8 cellular contexts compared by ENCODE assay signal in the genomic region with DNA sequence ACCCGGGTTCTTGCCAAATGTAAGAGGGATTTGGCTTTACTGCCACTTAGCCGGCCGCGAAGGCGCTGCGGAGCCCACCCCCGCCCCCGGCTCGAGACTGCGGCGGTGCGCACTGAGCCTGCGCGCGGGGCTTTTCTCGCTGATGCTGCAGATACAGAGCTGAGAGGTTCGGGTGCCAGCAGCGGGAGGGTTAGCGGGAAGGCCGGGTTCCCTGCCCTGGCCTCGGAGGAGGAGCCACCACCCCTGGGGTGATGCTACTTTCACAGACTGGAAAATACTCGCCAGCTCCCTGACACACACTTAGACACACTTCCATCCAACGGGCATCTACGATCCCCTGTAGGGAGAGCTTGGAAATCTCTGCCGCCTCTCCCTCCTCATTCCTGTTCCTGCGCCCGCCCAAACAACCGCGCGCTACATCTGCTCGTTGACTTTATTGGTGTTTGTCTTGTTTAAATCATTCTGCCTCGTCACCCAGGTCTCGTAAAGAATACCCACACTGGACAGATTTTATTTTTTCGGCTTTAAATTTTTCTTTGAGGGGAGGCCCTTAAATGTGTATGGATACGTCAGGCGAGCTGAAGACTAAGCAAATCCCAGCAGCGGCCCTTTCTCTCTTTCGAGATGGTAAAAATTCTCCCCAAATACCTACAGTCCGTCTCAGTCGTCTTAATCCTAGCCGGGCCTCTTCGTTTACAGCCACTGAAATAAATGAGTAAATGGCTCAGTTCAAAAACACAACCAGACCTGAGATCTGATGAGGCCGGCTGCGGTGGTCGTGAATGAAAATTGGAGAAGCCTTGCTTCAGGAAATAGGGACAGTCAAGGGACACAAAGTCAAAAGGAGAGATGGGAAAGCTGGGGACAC. TPM values are rescaled to one million over a fixed set of nuclear protein-coding genes. Genes with fewer than 3 reads are reported as not detected.
DNase-seq lines count a peak whose midpoint lies in the region; ATAC-seq and TF ChIP-seq lines count a peak whose summit lies in the region.

No MANE protein-coding gene starts in this region.

- peak overlapping the region in 3 of 9 donors; percentile 6 to 40 (median 9) for H3K27ac Mint-ChIP-seq in naive thymus-derived CD4-positive, alpha-beta T cell

- no peaks in the 10 kb centered on the region for H3K4me1 ChIP-seq in fibroblast of lung (ENCODE audit: control insufficient read depth, extremely low read depth, insufficient read depth, low read length)
- peaks cover 0 to 8% of the 10 kb centered on the region in 2 donors for H3K4me1 ChIP-seq in naive thymus-derived CD4-positive, alpha-beta T cell (ENCODE audit: control insufficient read depth in 2 of 2, insufficient read depth in 2 of 2, low read length in 2 of 2)

- H3K9me3 ChIP-seq in fibroblast of lung (ENCODE audit: control insufficient read depth, insufficient read depth, low read depth, low read length) = no peaks in the 10 kb centered on the region
- no peaks in the 10 kb centered on the region for H3K9me3 ChIP-seq in naive thymus-derived CD4-positive, alpha-beta T cell (ENCODE audit: control insufficient read depth in 2 of 3, low read length in 3 of 3)

- H3K27me3 Mint-ChIP-seq in naive thymus-derived CD4-positive, alpha-beta T cell = peaks cover 50 to 58% (median 53%) of the 10 kb centered on the region in 5 donors

- H3K27ac ChIP-seq in RWPE1 (peak overlapping the region; percentile 88), fibroblast of lung (ENCODE audit: insufficient read depth, low read length) (peak overlapping the region; percentile 26)
- H3K27ac ChIP-seq in naive thymus-derived CD4-positive, alpha-beta T cell (ENCODE audit: low read depth, low read length) = no peak overlapping the region

- CTCF ChIA-PET in RWPE1 (lab: Yijun Ruan, JAX) = interaction anchor here (0.7 kb wide), 1 partner anchor 327 kb away, joined by 3 read pairs; no protein-coding TSS in a partner anchor
- CTCF ChIA-PET in naive thymus-derived CD4-positive, alpha-beta T cell (lab: Charles Lee) = no interaction called here

- H3K79me2 ChIP-seq in fibroblast of lung (ENCODE audit: control insufficient read depth, insufficient read depth, low read length) = peaks cover 17% of the 10 kb centered on the region

- H3K36me3 ChIP-seq in fibroblast of lung (ENCODE audit: control insufficient read depth, insufficient read depth, low read length) = no peaks in the 10 kb centered on the region
- H3K36me3 ChIP-seq in naive thymus-derived CD4-positive, alpha-beta T cell (ENCODE audit: control insufficient read depth in 2 of 3, insufficient read depth in 3 of 3, low read length in 3 of 3) = no peaks in the 10 kb centered on the region

- no peaks in the 10 kb centered on the region for H3K27me3 ChIP-seq in fibroblast of lung (ENCODE audit: control insufficient read depth, insufficient read depth, low read length)
- peaks cover 0 to 3% of the 10 kb centered on the region in 2 donors for H3K27me3 ChIP-seq in naive thymus-derived CD4-positive, alpha-beta T cell (ENCODE audit: control insufficient read depth in 2 of 2, insufficient read depth in 2 of 2, low read length in 2 of 2)

- peak overlapping the region; percentile 15 to 85 (median 79) for H3K4me3 Mint-ChIP-seq in naive thymus-derived CD4-positive, alpha-beta T cell

- peaks cover 0 to 10% (median 1%) of the 10 kb centered on the region in 11 donors for H3K9me3 Mint-ChIP-seq in naive thymus-derived CD4-positive, alpha-beta T cell

- peaks cover 0 to 8% (median 0%) of the 10 kb centered on the region in 5 donors for H3K36me3 Mint-ChIP-seq in naive thymus-derived CD4-positive, alpha-beta T cell

- peak overlapping the region; percentile 59 to 86 (median 71) for H3K4me3 ChIP-seq in fibroblast of lung (replicated peaks in 1 of 4; ENCODE audit: control extremely low read depth in 1 of 4, insufficient read depth in 1 of 4, low read depth in 3 of 4, low read length in 4 of 4)
- peak overlapping the region; percentile 27 for H3K4me3 ChIP-seq in naive thymus-derived CD4-positive, alpha-beta T cell (ENCODE audit: low read length)

- TF ChIP-seq CTCF in RWPE1 (conservative IDR thresholded peaks at IDR 0.05; ENCODE audit: low read depth) (no peak), fibroblast of lung (conservative IDR thresholded peaks at IDR 0.05 in 1 of 2, IDR thresholded peaks at IDR 0.05 in 1 of 2; ENCODE audit: low read depth in 1 of 2, low read length in 2 of 2) (no peak)

- intact Hi-C loops in naive thymus-derived CD4-positive, alpha-beta T cell (cut with micrococcal nuclease) = no loop called here

- peak overlapping the region; percentile 93 for H3K4me2 ChIP-seq in fibroblast of lung (ENCODE audit: extremely low read depth, insufficient read depth, low read length)

- peak overlapping the region; percentile 14 for H3K9ac ChIP-seq in fibroblast of lung (ENCODE audit: insufficient read depth, low read length)

- POLR2A ChIA-PET in RWPE1 (lab: Yijun Ruan, JAX; ENCODE audit: low non-redundant PET) = no interaction called here
- POLR2A ChIA-PET in naive thymus-derived CD4-positive, alpha-beta T cell (lab: Charles Lee) = no interaction called here

- H2AFZ ChIP-seq in fibroblast of lung (ENCODE audit: low read length) = peak overlapping the region; percentile 61

- peak; percentile 56 for DNase-seq in activated CD8-positive, alpha-beta memory T cell treated with anti-CD3 and anti-CD28 coated beads, Interleukin-2, amount 50 U/mL, for 48 hours
- no peak for DNase-seq in activated CD8-positive, alpha-beta memory T cell treated with anti-CD3 and anti-CD28 coated beads for 24 hours
- DNase-seq in RWPE1 (ENCODE audit: low spot score) (peak; percentile 24), fibroblast of lung (ENCODE audit: low read depth in 2 of 2) (peak; percentile 65 to 71), erythroblast (lab: John Stamatoyannopoulos, UW) (no peak), SKM-1 treated with dmso at 0.1 percent for 144 hours (lab: John Stamatoyannopoulos, UW; ENCODE audit: unreplicated experiment) (no peak)
- no peak for DNase-seq in naive thymus-derived CD4-positive, alpha-beta T cell

- H4K20me1 ChIP-seq in fibroblast of lung (ENCODE audit: control insufficient read depth, extremely low read depth, insufficient read depth, low read length) = no peaks in the 10 kb centered on the region

- ATAC-seq in naive thymus-derived CD4-positive, alpha-beta T cell = no peak
- no peak for ATAC-seq in HG02885 (IDR thresholded peaks at IDR 0.05; ENCODE audit: poor library complexity, unreplicated experiment)

- no peak for TF ChIP-seq POLR2A in erythroblast (IDR thresholded peaks at IDR 0.05; ENCODE audit: low read length)

- H3K4me1 Mint-ChIP-seq in naive thymus-derived CD4-positive, alpha-beta T cell = peaks cover 12 to 61% (median 40%) of the 10 kb centered on the region in 7 donors

RNA-seq across cellular contexts. Expression of a gene that starts 1.9 kb away (rescaled TPM):
- total RNA-seq in fibroblast of lung = 2.3 and 9.0 TPM in 2 replicates
- polyA plus RNA-seq in fibroblast of lung = 20.3 and 21.4 TPM in 2 replicates
- 16.7 and 18.5 TPM in 2 replicates for polyA plus RNA-seq in fibroblast of lung (2012)
- 36.1 and 66.3 TPM in 2 replicates for polyA minus RNA-seq in fibroblast of lung (ENCODE audit: low replicate concordance)
- total RNA-seq in naive thymus-derived CD4-positive, alpha-beta T cell = not detected
- not detected for polyA plus RNA-seq in naive thymus-derived CD4-positive, alpha-beta T cell

Comparison
In these comparisons a context has a peak if more than half of its experiments do, and no peak if none do; other contexts are left out.
1. DNase-seq: peak in activated CD8-positive, alpha-beta memory T cell treated with anti-CD3 and anti-CD28 coated beads, Interleukin-2, amount 50 U/mL, for 48 hours (single experiment), RWPE1 (single experiment) and fibroblast of lung (2 of 2); none in activated CD8-positive, alpha-beta memory T cell treated with anti-CD3 and anti-CD28 coated beads for 24 hours (single experiment), naive thymus-derived CD4-positive, alpha-beta T cell (0 of 9), erythroblast (0 of 2) and SKM-1 treated with dmso at 0.1 percent for 144 hours (single experiment).